Comparison of ENCODE assay signal across 8 cellular contexts in genomic region chr1:111769517-111770146, GRCh38. TPM values are rescaled to one million over a fixed set of nuclear protein-coding genes. Genes with fewer than 3 reads are reported as not detected.
A peak's percentile ranks its signal among the peaks of the same experiment; 100 is the strongest.
DNase-seq lines count a peak whose midpoint lies in the region; ATAC-seq and TF ChIP-seq lines count a peak whose summit lies in the region.

No MANE protein-coding gene starts in this region.

- H3K27ac ChIP-seq in OCI-LY7 (ENCODE audit: low read depth, low read length, poor library complexity, severe bottlenecking) (no peak overlapping the region), sigmoid colon (no peak overlapping the region)

- H4K20me1 ChIP-seq in OCI-LY7 (ENCODE audit: insufficient read depth, low read length), result peaks cover 19% of the 10 kb centered on the region

- peaks cover 15% of the 10 kb centered on the region for H3K36me3 Mint-ChIP-seq in activated naive CD8-positive, alpha-beta T cell treated with anti-CD3 and anti-CD28 coated beads, Interleukin-2, amount 10 ng/mL, durations not matched to agents 7 days and 5 days

- no peaks in the 10 kb centered on the region for H3K27me3 Mint-ChIP-seq in activated naive CD8-positive, alpha-beta T cell treated with anti-CD3 and anti-CD28 coated beads, Interleukin-2, amount 10 ng/mL, durations not matched to agents 7 days and 5 days

- POLR2A ChIA-PET in OCI-LY7 (lab: Charles Lee), result interaction anchor here (1.9 kb wide), 1 partner anchor 9 kb away, joined by 9 read pairs; no protein-coding TSS in a partner anchor
- POLR2A ChIA-PET in activated naive CD8-positive, alpha-beta T cell treated with anti-CD3 and anti-CD28 coated beads, Interleukin-2, amount 10 ng/mL, durations not matched to agents 7 days and 5 days (lab: Charles Lee), result interaction anchor here (1.6 kb wide), 1 partner anchor 18 kb away, joined by 4 read pairs; no protein-coding TSS in a partner anchor

- H3K9me3 ChIP-seq in OCI-LY7 (ENCODE audit: low read length), result no peaks in the 10 kb centered on the region
- H3K9me3 ChIP-seq in sigmoid colon, result no peaks in the 10 kb centered on the region

- H3K9me2 ChIP-seq in OCI-LY7 (ENCODE audit: insufficient read depth, low read length), result no peaks in the 10 kb centered on the region

- peak; percentile 45 for ATAC-seq in activated naive CD8-positive, alpha-beta T cell treated with anti-CD3 and anti-CD28 coated beads, Interleukin-2, amount 10 ng/mL, durations not matched to agents 7 days and 5 days (ENCODE audit: low read depth)
- ATAC-seq in Right ventricle myocardium superior (ENCODE audit: poor library complexity) (peak; percentile 72), GM19463 (IDR thresholded peaks at IDR 0.05; ENCODE audit: unreplicated experiment) (no peak), GM19467 (IDR thresholded peaks at IDR 0.05; ENCODE audit: unreplicated experiment) (no peak)

- CTCF ChIA-PET in OCI-LY7 (lab: Charles Lee; ENCODE audit: unreplicated experiment), result interaction anchor here (0.5 to 0.9 kb wide), 2 partner anchors 262 to 825 kb away, joined by 3 read pairs; no protein-coding TSS in a partner anchor

- H3K4me2 ChIP-seq in OCI-LY7 (ENCODE audit: low read length), result no peak overlapping the region

- no peaks in the 10 kb centered on the region for H3K27me3 ChIP-seq in sigmoid colon

- no peak for TF ChIP-seq POLR2A in sigmoid colon (IDR thresholded peaks at IDR 0.05)

- H2AFZ ChIP-seq in OCI-LY7 (ENCODE audit: low read length), result no peak overlapping the region

- H3K4me3 ChIP-seq in OCI-LY7 (ENCODE audit: low read depth, low read length, poor library complexity, severe bottlenecking) (no peak overlapping the region), sigmoid colon (no peak overlapping the region)

- no peak for TF ChIP-seq EP300 in sigmoid colon (IDR thresholded peaks at IDR 0.05)

- DNase-seq in DMS114 treated with DMSO at 0.1 percent for 48 hours (lab: John Stamatoyannopoulos, UW; ENCODE audit: unreplicated experiment) (peak; percentile 59), HS-27A (ENCODE audit: low read depth) (peak; percentile 50), OCI-LY7 (ENCODE audit: low spot score) (peak; percentile 80), Right ventricle myocardium superior (no peak), sigmoid colon (no peak)
- DNase-seq in activated naive CD8-positive, alpha-beta T cell treated with anti-CD3 and anti-CD28 coated beads, Interleukin-2, amount 10 ng/mL, durations not matched to agents 7 days and 5 days, result no peak

- no peaks in the 10 kb centered on the region for H3K4me1 ChIP-seq in OCI-LY7 (ENCODE audit: insufficient read depth, low read length, poor library complexity, severe bottlenecking)
- peaks cover 0 to 6% (median 0%) of the 10 kb centered on the region in 4 donors for H3K4me1 ChIP-seq in sigmoid colon

- peaks cover 65% of the 10 kb centered on the region for H3K36me3 ChIP-seq in OCI-LY7 (ENCODE audit: insufficient read depth, low read length)
- peaks cover 4 to 54% (median 9%) of the 10 kb centered on the region in 4 donors for H3K36me3 ChIP-seq in sigmoid colon

- H3K27ac Mint-ChIP-seq in activated naive CD8-positive, alpha-beta T cell treated with anti-CD3 and anti-CD28 coated beads, Interleukin-2, amount 10 ng/mL, durations not matched to agents 7 days and 5 days, result no peak overlapping the region

- 39 to 44% methylated on average over 6 of the region's 6 CpGs for WGBS in sigmoid colon, 2 donors

- BruUV-seq in OCI-LY7 (replicated peaks; lab: Mats Ljungman, UMichigan), result TSS peak; percentile 2

- H3K79me2 ChIP-seq in OCI-LY7 (ENCODE audit: insufficient read depth, low read depth, low read length), result peaks cover 31% of the 10 kb centered on the region; the same call in 1 of the 2 replicates

- intact Hi-C loops in OCI-LY7 (cut with micrococcal nuclease; ENCODE audit: unreplicated experiment) (loop anchor here (1.0 to 2.0 kb wide), 2 partner anchors 53 to 288 kb away; no protein-coding TSS in a partner anchor), Right ventricle myocardium superior (cut with DNase I) (no loop called here), sigmoid colon (cut with DNase I) (loop anchor here (1.0 to 2.0 kb wide), 2 partner anchors 288 to 547 kb away; no protein-coding TSS in a partner anchor)

- TF ChIP-seq CTCF in OCI-LY7 (conservative IDR thresholded peaks at IDR 0.05; ENCODE audit: low read length) (peak; percentile 97), sigmoid colon (IDR thresholded peaks at IDR 0.05) (peak; percentile 79 to 83 (median 82))

- no peaks in the 10 kb centered on the region for H3K9me3 Mint-ChIP-seq in activated naive CD8-positive, alpha-beta T cell treated with anti-CD3 and anti-CD28 coated beads, Interleukin-2, amount 10 ng/mL, durations not matched to agents 7 days and 5 days

- peaks cover 1% of the 10 kb centered on the region for H3K4me1 Mint-ChIP-seq in activated naive CD8-positive, alpha-beta T cell treated with anti-CD3 and anti-CD28 coated beads, Interleukin-2, amount 10 ng/mL, durations not matched to agents 7 days and 5 days

- H3K4me3 Mint-ChIP-seq in activated naive CD8-positive, alpha-beta T cell treated with anti-CD3 and anti-CD28 coated beads, Interleukin-2, amount 10 ng/mL, durations not matched to agents 7 days and 5 days, result no peak overlapping the region

RNA-seq across cellular contexts. Expression of gene DDX20, which starts 13.9 kb away (rescaled TPM):
- total RNA-seq in OCI-LY7 (2014; rRNA removed; shearing (Covaris generic)), result 28.8 and 32.9 TPM in 2 replicates
- total RNA-seq in OCI-LY7 (2022), result 23.0 and 30.0 TPM in 2 replicates
- total RNA-seq in activated naive CD8-positive, alpha-beta T cell treated with anti-CD3 and anti-CD28 coated beads, Interleukin-2, amount 10 ng/mL, durations not matched to agents 7 days and 5 days, result 10 to 100 TPM; 15.0 to 16.5 TPM
- total RNA-seq in Right ventricle myocardium superior, result 5.8 TPM
- 10 to 100 TPM; 18.7 to 30.9 (median 22.9) TPM for total RNA-seq in sigmoid colon
- 1 to 10 TPM; 2.3 to 6.1 (median 2.4) TPM for polyA plus RNA-seq in sigmoid colon

RNA-seq across cellular contexts. Expression of gene INKA2, which starts 30.4 kb away (rescaled TPM):
- total RNA-seq in OCI-LY7 (2014; rRNA removed; shearing (Covaris generic)), result 3.9 and 4.1 TPM in 2 replicates
- total RNA-seq in OCI-LY7 (2022), result 10.8 and 12.2 TPM in 2 replicates
- 1 to 10 TPM; 1.6 to 2.0 TPM for total RNA-seq in activated naive CD8-positive, alpha-beta T cell treated with anti-CD3 and anti-CD28 coated beads, Interleukin-2, amount 10 ng/mL, durations not matched to agents 7 days and 5 days
- 28.4 TPM for total RNA-seq in Right ventricle myocardium superior
- 1 to 10 TPM; 2.8 to 5.4 (median 4.4) TPM for total RNA-seq in sigmoid colon
- 1 to 10 TPM; 1.2 to 3.0 (median 2.1) TPM for polyA plus RNA-seq in sigmoid colon

Comparison
In these comparisons a context has a peak if more than half of its experiments do, and no peak if none do; other contexts are left out.
1. DNase-seq: peak in DMS114 treated with DMSO at 0.1 percent for 48 hours (single experiment), HS-27A (single experiment) and OCI-LY7 (single experiment); none in activated naive CD8-positive, alpha-beta T cell treated with anti-CD3 and anti-CD28 coated beads, Interleukin-2, amount 10 ng/mL, durations not matched to agents 7 days and 5 days (single experiment), Right ventricle myocardium superior (single experiment) and sigmoid colon (single experiment).
2. ATAC-seq: peak in activated naive CD8-positive, alpha-beta T cell treated with anti-CD3 and anti-CD28 coated beads, Interleukin-2, amount 10 ng/mL, durations not matched to agents 7 days and 5 days (single experiment) and Right ventricle myocardium superior (single experiment); none in GM19463 (single experiment) and GM19467 (single experiment).